ENCODE assay signal across 20 cellular contexts in genomic region chr17:2184993-2185931, GRCh38.
"Had no signal": no experiment of that assay in that cellular context is flagged by ENCODE, and none has a peak within 500 bp of the region (broad histone marks: within the 10 kb centered on the region; RNA-seq: fewer than 3 reads in every experiment).

No MANE protein-coding gene starts in this region.

- H3K27me3 Mint-ChIP-seq: activated CD4-positive, alpha-beta memory T cell treated with anti-CD3 and anti-CD28 coated beads for 36 hours; activated naive CD4-positive, alpha-beta T cell treated with anti-CD3 and anti-CD28 coated beads, Interleukin-2, amount 50 U/mL, for 24 hours; stimulated activated memory B cell treated with anti-CD40 and anti-IgM and Interleukin-4, amounts not matched to agents 10 μg/mL and 1 μg/mL and 100 μg/mL, for 72 hours had no signal

- H3K27ac ChIP-seq: brain microvascular endothelial cell, lower lobe of right lung, neutrophil, parathyroid adenoma, VCaP had no signal

- H3K4me3 Mint-ChIP-seq: activated CD4-positive, alpha-beta memory T cell treated with anti-CD3 and anti-CD28 coated beads for 36 hours; activated naive CD4-positive, alpha-beta T cell treated with anti-CD3 and anti-CD28 coated beads, Interleukin-2, amount 50 U/mL, for 24 hours; stimulated activated memory B cell treated with anti-CD40 and anti-IgM and Interleukin-4, amounts not matched to agents 10 μg/mL and 1 μg/mL and 100 μg/mL, for 72 hours had no signal

- H3K4me3 ChIP-seq: gastroesophageal sphincter, heart right ventricle, lower lobe of right lung had no signal

- H3K27ac Mint-ChIP-seq: activated CD4-positive, alpha-beta memory T cell treated with anti-CD3 and anti-CD28 coated beads for 36 hours; stimulated activated memory B cell treated with anti-CD40 and anti-IgM and Interleukin-4, amounts not matched to agents 10 μg/mL and 1 μg/mL and 100 μg/mL, for 72 hours had no signal

- H3K9ac ChIP-seq: parathyroid adenoma had no signal

- H2AFZ ChIP-seq: parathyroid adenoma had no signal

- H3K9me3 ChIP-seq: gastroesophageal sphincter, heart right ventricle, lower lobe of right lung, neutrophil had no signal

- ATAC-seq: gastroesophageal sphincter; heart right ventricle; left colon; lower lobe of right lung; stimulated activated memory B cell treated with anti-CD40 and anti-IgM and Interleukin-4, amounts not matched to agents 10 μg/mL and 1 μg/mL and 100 μg/mL, for 72 hours had no signal

- H3K27me3 ChIP-seq: brain microvascular endothelial cell, gastroesophageal sphincter, heart right ventricle, neutrophil had no signal

- H3K9me3 Mint-ChIP-seq: activated CD4-positive, alpha-beta memory T cell treated with anti-CD3 and anti-CD28 coated beads for 36 hours; activated naive CD4-positive, alpha-beta T cell treated with anti-CD3 and anti-CD28 coated beads, Interleukin-2, amount 50 U/mL, for 24 hours; stimulated activated memory B cell treated with anti-CD40 and anti-IgM and Interleukin-4, amounts not matched to agents 10 μg/mL and 1 μg/mL and 100 μg/mL, for 72 hours had no signal

- DNase-seq: activated CD4-positive, alpha-beta memory T cell treated with anti-CD3 and anti-CD28 coated beads for 36 hours; activated CD8-positive, alpha-beta memory T cell treated with anti-CD3 and anti-CD28 coated beads, Interleukin-2, amount 50 U/mL, for 4 hours; activated effector memory CD4-positive, alpha-beta T cell treated with anti-CD3 and anti-CD28 coated beads, Interleukin-2, amount 50 U/mL, for 16 hours; activated T-cell treated with anti-CD3 and anti-CD28 coated beads, Interleukin-2, amount 50 U/mL, for 48 hours; brain microvascular endothelial cell; dermis blood vessel endothelial cell; erythroblast; heart right ventricle; left colon; lower lobe of right lung; midbrain; retina; stimulated activated CD4-positive, alpha-beta T cell treated with anti-CD3 and anti-CD28 coated beads, Interleukin-2, amount 100 ng/mL, for 48 hours; T-helper 9 cell had no signal
